34 cellular contexts compared by ENCODE assay signal in genomic region chr6:27224729-27225128, GRCh38. TPM values are rescaled to one million over a fixed set of nuclear protein-coding genes. Genes with fewer than 3 reads are reported as not detected.
"Had no signal": no experiment of that assay in that cellular context is flagged by ENCODE, and none has a peak within 500 bp of the region (broad histone marks: within the 10 kb centered on the region; RNA-seq: fewer than 3 reads in every experiment).

No MANE protein-coding gene starts in this region.

- H3K9me3 ChIP-seq: ascending aorta, colonic mucosa, MG63, SJSA1, SK-N-SH had no signal

- H3K27ac ChIP-seq: ascending aorta, cardiac muscle cell, colonic mucosa, SJSA1, VCaP had no signal

- H3K4me2 ChIP-seq: SK-N-SH had no signal

- H3K36me3 ChIP-seq: ascending aorta, cardiac muscle cell, colonic mucosa, MG63, SJSA1 had no signal

- H3K9ac ChIP-seq: SK-N-SH had no signal

- ATAC-seq: activated CD8-positive, alpha-beta memory T cell treated with anti-CD3 and anti-CD28 coated beads, Interleukin-2, amount 10 ng/mL, durations not matched to agents 7 days and 5 days; Panc1 had no signal

- DNase-seq: activated CD4-positive, alpha-beta memory T cell treated with anti-CD3 and anti-CD28 coated beads, Interleukin-2, amount 10 ng/mL, durations not matched to agents 7 days and 5 days; activated CD4-positive, alpha-beta T cell treated with anti-CD3 and anti-CD28 coated beads for 1 hour; activated CD4-positive, alpha-beta T cell treated with anti-CD3 and anti-CD28 coated beads for 48 hours; activated CD4-positive, CD25-positive, alpha-beta regulatory T cell; activated CD8-positive, alpha-beta memory T cell treated with anti-CD3 and anti-CD28 coated beads for 24 hours; activated CD8-positive, alpha-beta memory T cell treated with anti-CD3 and anti-CD28 coated beads, Interleukin-2, amount 10 ng/mL, durations not matched to agents 7 days and 5 days; activated CD8-positive, alpha-beta memory T cell treated with anti-CD3 and anti-CD28 coated beads, Interleukin-2, amount 50 U/mL, for 48 hours; activated effector memory CD4-positive, alpha-beta T cell treated with Interleukin-2 at 50 U/mL for 16 hours; activated naive CD4-positive, alpha-beta T cell treated with anti-CD3 and anti-CD28 coated beads, Interleukin-2, amount 10 ng/mL, durations not matched to agents 7 days and 5 days; activated naive CD8-positive, alpha-beta T cell treated with anti-CD3 and anti-CD28 coated beads for 36 hours; activated T-cell treated with anti-CD3 and anti-CD28 coated beads, Interleukin-2, amount 50 U/mL, for 48 hours; amygdala; colonic mucosa; Kasumi-1; MG63; MV-4-11; NCI-H1092; NCI-H1436 treated with DMSO at 0.1 percent for 48 hours; NCI-H1694 treated with DMSO at 0.1 percent for 48 hours; NCI-H2029; NCI-H345; NCI-H524 treated with DMSO at 0.1 percent for 48 hours; NK-92 treated with Interleukin-12 subunit alpha and Interleukin-12 subunit beta, amount 100 ng/mL, for 24 hours; OCI-M1; SHP77; SK-N-SH; SW 1271; T-helper 1 cell; T-helper 9 cell had no signal

- H3K4me1 ChIP-seq: ascending aorta, colonic mucosa, SJSA1 had no signal

- H3K27me3 ChIP-seq: ascending aorta, cardiac muscle cell, colonic mucosa, MG63, SJSA1 had no signal

- H3K4me3 ChIP-seq: ascending aorta, cardiac muscle cell, colonic mucosa, MG63, SJSA1 had no signal

RNA-seq across cellular contexts. Expression of gene PRSS16, which starts 22.8 kb away (rescaled TPM):
- total RNA-seq: ascending aorta, SJSA1 had no signal
